9 cellular contexts compared by ENCODE assay signal in the genomic region with DNA sequence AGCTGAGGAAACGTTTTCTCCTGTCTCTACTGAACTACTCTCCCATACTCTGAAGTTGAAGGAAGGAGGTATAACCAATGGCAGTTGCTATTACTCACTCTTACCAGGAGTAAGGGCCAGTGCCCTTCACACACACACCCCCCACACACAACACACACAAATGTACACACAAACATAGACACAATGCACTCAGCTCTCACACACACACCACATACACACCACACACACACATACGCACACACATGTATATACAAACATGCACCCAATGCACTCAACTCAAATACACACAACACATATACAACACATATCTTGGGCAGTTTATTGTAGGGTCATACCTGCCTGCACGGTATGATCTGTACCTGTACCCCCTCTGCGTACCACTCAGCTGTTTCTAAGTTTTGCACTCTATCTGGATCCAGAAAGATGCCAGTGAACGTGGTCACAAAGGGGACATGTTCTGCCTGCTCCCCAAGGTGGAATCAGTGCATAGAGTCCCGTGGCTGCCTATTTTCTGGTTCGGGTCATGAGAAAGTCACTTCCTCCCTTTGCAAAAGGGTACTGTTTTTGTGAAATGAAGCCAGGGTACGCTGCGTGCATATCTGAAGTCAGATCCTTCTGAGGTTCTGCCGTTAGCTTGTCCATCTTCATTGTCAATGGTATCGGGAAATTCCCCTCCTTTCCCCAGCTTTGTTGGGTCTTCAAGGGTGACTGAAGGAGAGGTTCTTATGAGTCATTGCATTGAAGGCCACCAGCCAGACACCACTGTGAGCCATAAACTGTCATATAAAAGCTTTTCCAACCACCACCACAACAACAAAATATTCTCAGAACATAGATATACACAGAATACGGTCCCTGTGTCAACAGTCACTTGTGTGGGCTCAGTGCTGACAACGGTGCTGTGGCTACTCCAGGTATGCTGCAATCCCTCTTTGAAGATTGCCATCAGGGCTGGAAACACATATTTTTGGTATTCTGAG.
A peak's percentile ranks its signal among the peaks of the same experiment; 100 is the strongest.
DNase-seq lines count a peak whose midpoint lies in the region; ATAC-seq and TF ChIP-seq lines count a peak whose summit lies in the region.
"Had no signal": no experiment of that assay in that cellular context is flagged by ENCODE, and none has a peak within 500 bp of the region (broad histone marks: within the 10 kb centered on the region; RNA-seq: fewer than 3 reads in every experiment).

No MANE protein-coding gene starts in this region.

- intact Hi-C loops in adrenal gland (cut with DNase I) = no loop called here

- peaks cover 0 to 14% of the 10 kb centered on the region in 2 donors for H3K4me1 ChIP-seq in adrenal gland (replicated peaks in 1 of 2)

- peaks cover 11% of the 10 kb centered on the region for H3K4me1 Mint-ChIP-seq in endothelial cell (ENCODE audit: unreplicated experiment)

- TF ChIP-seq POLR2A in adrenal gland (IDR thresholded peaks at IDR 0.05) = no peak

- no peak for TF ChIP-seq CTCF in GM13976 (IDR thresholded peaks at IDR 0.05; ENCODE audit: borderline replicate concordance, control extremely low read depth, extremely low read depth, insufficient read depth, missing control alignments)
- TF ChIP-seq CTCF in endothelial cell (IDR thresholded peaks at IDR 0.05; ENCODE audit: unreplicated experiment) = no peak
- TF ChIP-seq CTCF in adrenal gland (IDR thresholded peaks at IDR 0.05) = no peak

- H3K4me3 ChIP-seq in adrenal gland = no peak overlapping the region

- no peak overlapping the region for H3K27ac ChIP-seq in adrenal gland

- no peaks in the 10 kb centered on the region for H3K36me3 ChIP-seq in adrenal gland (replicated peaks in 1 of 2)

- peak; percentile 44 for DNase-seq in GM13976 (ENCODE audit: low spot score)
- no peak for DNase-seq in endothelial cell (ENCODE audit: low spot score)
- no peak for DNase-seq in effector CD4-positive, alpha-beta T cell
- no peak for DNase-seq in DMS114 treated with DMSO at 0.1 percent for 48 hours (lab: John Stamatoyannopoulos, UW; ENCODE audit: unreplicated experiment)
- DNase-seq in NCI-H1417 treated with DMSO at 0.1 percent for 48 hours (lab: John Stamatoyannopoulos, UW) = no peak
- no peak for DNase-seq in adrenal gland

- in situ Hi-C loops in GM13976 (cut with MboI; ENCODE audit: low sequenced_read_pairs, unreplicated experiment) = no loop called here

- H3K9me3 Mint-ChIP-seq in endothelial cell (ENCODE audit: unreplicated experiment) = no peaks in the 10 kb centered on the region

- H3K4me3 Mint-ChIP-seq in endothelial cell (ENCODE audit: unreplicated experiment) = no peak overlapping the region
- H3K4me3 Mint-ChIP-seq: activated naive CD4-positive, alpha-beta T cell treated with anti-CD3 and anti-CD28 coated beads, Interleukin-2, amount 50 U/mL, for 24 hours had no signal

- peak overlapping the region; percentile 3 for H3K27ac Mint-ChIP-seq in endothelial cell (ENCODE audit: unreplicated experiment)
- H3K27ac Mint-ChIP-seq: activated naive CD4-positive, alpha-beta T cell treated with anti-CD3 and anti-CD28 coated beads, Interleukin-2, amount 50 U/mL, for 24 hours had no signal

- peaks cover 1% of the 10 kb centered on the region for H3K27me3 Mint-ChIP-seq in endothelial cell (ENCODE audit: unreplicated experiment)

- ATAC-seq in GM21367 (IDR thresholded peaks at IDR 0.05; ENCODE audit: unreplicated experiment) = peak; percentile 34
- peak; percentile 35 for ATAC-seq in HG03469 (IDR thresholded peaks at IDR 0.05; ENCODE audit: unreplicated experiment)

- H3K9me3 ChIP-seq in adrenal gland (replicated peaks in 1 of 3) = no peaks in the 10 kb centered on the region

- H3K36me3 Mint-ChIP-seq in endothelial cell (ENCODE audit: low read depth, unreplicated experiment) = no peaks in the 10 kb centered on the region
- H3K36me3 Mint-ChIP-seq: activated naive CD4-positive, alpha-beta T cell treated with anti-CD3 and anti-CD28 coated beads, Interleukin-2, amount 50 U/mL, for 24 hours had no signal

- WGBS in adrenal gland, 4 donors = 69 to 77% (median 75%) methylated on average over 13 of the region's 13 CpGs

- no peaks in the 10 kb centered on the region for H3K27me3 ChIP-seq in adrenal gland
